ENCODE assay signal across 18 cellular contexts in genomic region chr3:104606812-104607211, GRCh38.
"Had no signal": no experiment of that assay in that cellular context is flagged by ENCODE, and none has a peak within 500 bp of the region (broad histone marks: within the 10 kb centered on the region; RNA-seq: fewer than 3 reads in every experiment).

No MANE protein-coding gene starts in this region.

- H3K9me3 Mint-ChIP-seq: activated CD4-positive, alpha-beta T cell treated with anti-CD3 and anti-CD28 coated beads, Interleukin-2, amount 10 ng/mL, durations not matched to agents 7 days and 5 days; activated naive CD4-positive, alpha-beta T cell treated with anti-CD3 and anti-CD28 coated beads for 36 hours; activated T-cell treated with anti-CD3 and anti-CD28 coated beads, Interleukin-2, amount 50 U/mL, for 4 hours; naive thymus-derived CD8-positive, alpha-beta T cell had no signal

- H3K36me3 Mint-ChIP-seq: naive thymus-derived CD8-positive, alpha-beta T cell had no signal

- H3K27ac Mint-ChIP-seq: activated CD4-positive, alpha-beta T cell treated with anti-CD3 and anti-CD28 coated beads, Interleukin-2, amount 10 ng/mL, durations not matched to agents 7 days and 5 days; activated naive CD4-positive, alpha-beta T cell treated with anti-CD3 and anti-CD28 coated beads for 36 hours; naive thymus-derived CD8-positive, alpha-beta T cell had no signal

- H3K4me3 Mint-ChIP-seq: activated CD4-positive, alpha-beta T cell treated with anti-CD3 and anti-CD28 coated beads, Interleukin-2, amount 10 ng/mL, durations not matched to agents 7 days and 5 days; activated naive CD4-positive, alpha-beta T cell treated with anti-CD3 and anti-CD28 coated beads for 36 hours; activated T-cell treated with anti-CD3 and anti-CD28 coated beads, Interleukin-2, amount 50 U/mL, for 4 hours; naive thymus-derived CD8-positive, alpha-beta T cell had no signal

- DNase-seq: activated CD4-positive, alpha-beta T cell treated with anti-CD3 and anti-CD28 coated beads, Interleukin-2, amount 10 ng/mL, durations not matched to agents 7 days and 5 days; activated CD4-positive, CD25-positive, alpha-beta regulatory T cell; activated CD8-positive, alpha-beta memory T cell treated with anti-CD3 and anti-CD28 coated beads, Interleukin-2, amount 50 U/mL, for 4 hours; activated naive CD4-positive, alpha-beta T cell treated with anti-CD3 and anti-CD28 coated beads for 36 hours; activated T-cell treated with anti-CD3 and anti-CD28 coated beads, Interleukin-2, amount 50 U/mL, for 4 hours; erythroblast; foreskin melanocyte; glutamatergic neuron; hippocampal formation; islet precursor cell; lower lobe of right lung; naive thymus-derived CD8-positive, alpha-beta T cell; posterior cingulate gyrus; stimulated activated CD4-positive, alpha-beta T cell treated with anti-CD3 and anti-CD28 coated beads, Interleukin-2, amount 100 ng/mL, for 24 hours; stimulated activated naive CD4-positive, alpha-beta T cell treated with Interleukin-2 at 50 U/mL for 16 hours; substantia nigra; T1000; tibial artery had no signal

- ATAC-seq: activated T-cell treated with anti-CD3 and anti-CD28 coated beads, Interleukin-2, amount 50 U/mL, for 4 hours; lower lobe of right lung; naive thymus-derived CD8-positive, alpha-beta T cell had no signal

- H3K4me1 Mint-ChIP-seq: naive thymus-derived CD8-positive, alpha-beta T cell had no signal
